15 cellular contexts compared by ENCODE assay signal in the genomic region with DNA sequence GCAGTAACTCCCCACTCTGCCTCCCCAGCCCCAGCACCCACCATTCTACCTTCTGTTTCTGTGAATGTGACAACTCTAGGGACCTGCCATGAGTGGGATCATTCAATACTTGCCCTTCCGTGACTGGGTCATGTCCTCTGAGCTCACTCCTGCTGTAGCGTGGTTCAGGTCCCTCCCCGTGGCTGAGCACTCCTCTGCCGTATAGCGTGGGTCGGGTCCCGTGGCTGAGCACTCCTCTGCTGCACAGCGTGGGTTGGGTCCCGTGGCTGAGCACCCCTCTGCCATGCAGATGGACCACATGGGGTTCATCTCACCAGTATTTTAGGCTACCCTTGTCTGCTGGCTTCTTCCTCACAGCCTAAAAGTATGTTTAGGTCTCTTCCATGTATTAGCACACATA. TPM values are rescaled to one million over a fixed set of nuclear protein-coding genes. Genes with fewer than 3 reads are reported as not detected.
DNase-seq lines count a peak whose midpoint lies in the region; ATAC-seq and TF ChIP-seq lines count a peak whose summit lies in the region.
"Had no signal": no experiment of that assay in that cellular context is flagged by ENCODE, and none has a peak within 500 bp of the region (broad histone marks: within the 10 kb centered on the region; RNA-seq: fewer than 3 reads in every experiment).

No MANE protein-coding gene starts in this region.

- H3K4me1 Mint-ChIP-seq in activated CD4-positive, alpha-beta T cell treated with anti-CD3 and anti-CD28 coated beads, Interleukin-2, amount 10 ng/mL, durations not matched to agents 24 days and 14 days, result peaks cover 17% of the 10 kb centered on the region
- peaks cover 35% of the 10 kb centered on the region for H3K4me1 Mint-ChIP-seq in stimulated activated effector memory CD8-positive, alpha-beta T cell treated with anti-CD3 and anti-CD28 coated beads, Interleukin-12 subunit alpha, Interleukin-12 subunit beta, amount 100 ng/mL, for 72 hours

- H3K9me3 ChIP-seq in lower lobe of right lung (no peaks in the 10 kb centered on the region), testis (no peaks in the 10 kb centered on the region)
- H3K9me3 ChIP-seq: BLaER1 treated with 17β-estradiol and CSF1 and Interleukin-3, amounts not matched to agents 10 nM and 100 nM had no signal

- intact Hi-C loops in activated CD4-positive, alpha-beta T cell treated with anti-CD3 and anti-CD28 coated beads, Interleukin-2, amount 10 ng/mL, durations not matched to agents 24 days and 14 days (cut with micrococcal nuclease), result loop anchor here (10.0 kb wide), 1 partner anchor 336 kb away; a partner anchor contains a TSS
- intact Hi-C loops in lower lobe of right lung (cut with DNase I), result loop anchor here (10.0 kb wide), 1 partner anchor 146 kb away; no protein-coding TSS in a partner anchor
- intact Hi-C loops in testis (cut with DNase I; ENCODE audit: low total_unique reads), result loop anchor here (5.0 kb wide), 1 partner anchor 148 kb away; no protein-coding TSS in a partner anchor

- 89 to 95% methylated on average over 9 of the region's 9 CpGs for WGBS in testis, 2 donors

- H3K27me3 ChIP-seq in lower lobe of right lung (ENCODE audit: low read depth) (peaks cover 5% of the 10 kb centered on the region), testis (no peaks in the 10 kb centered on the region)

- H3K9me3 Mint-ChIP-seq in activated CD4-positive, alpha-beta T cell treated with anti-CD3 and anti-CD28 coated beads, Interleukin-2, amount 10 ng/mL, durations not matched to agents 24 days and 14 days, result no peaks in the 10 kb centered on the region
- no peaks in the 10 kb centered on the region for H3K9me3 Mint-ChIP-seq in stimulated activated effector memory CD8-positive, alpha-beta T cell treated with anti-CD3 and anti-CD28 coated beads, Interleukin-12 subunit alpha, Interleukin-12 subunit beta, amount 100 ng/mL, for 72 hours

- H3K36me3 Mint-ChIP-seq in activated CD4-positive, alpha-beta T cell treated with anti-CD3 and anti-CD28 coated beads, Interleukin-2, amount 10 ng/mL, durations not matched to agents 24 days and 14 days (ENCODE audit: low read depth), result no peaks in the 10 kb centered on the region
- H3K36me3 Mint-ChIP-seq in stimulated activated effector memory CD8-positive, alpha-beta T cell treated with anti-CD3 and anti-CD28 coated beads, Interleukin-12 subunit alpha, Interleukin-12 subunit beta, amount 100 ng/mL, for 72 hours, result no peaks in the 10 kb centered on the region
- H3K36me3 Mint-ChIP-seq: CD4-positive, CD25-positive, alpha-beta regulatory T cell had no signal

- TF ChIP-seq POLR2A in testis (IDR thresholded peaks at IDR 0.05), result no peak

- H3K27me3 Mint-ChIP-seq in activated CD4-positive, alpha-beta T cell treated with anti-CD3 and anti-CD28 coated beads, Interleukin-2, amount 10 ng/mL, durations not matched to agents 24 days and 14 days, result peaks cover 33% of the 10 kb centered on the region

- ATAC-seq in lower lobe of right lung (no peak), HG03354 (IDR thresholded peaks at IDR 0.05; ENCODE audit: poor library complexity, severe bottlenecking, unreplicated experiment) (no peak)
- no peak for ATAC-seq in stimulated activated effector memory CD8-positive, alpha-beta T cell treated with anti-CD3 and anti-CD28 coated beads, Interleukin-12 subunit alpha, Interleukin-12 subunit beta, amount 100 ng/mL, for 72 hours
- ATAC-seq: HCT116 had no signal

- TF ChIP-seq CTCF in lower lobe of right lung (IDR thresholded peaks at IDR 0.05) (no peak), testis (IDR thresholded peaks at IDR 0.05) (no peak)

- H3K4me3 ChIP-seq in lower lobe of right lung (no peak overlapping the region), testis (no peak overlapping the region)
- H3K4me3 ChIP-seq: BLaER1 treated with 17β-estradiol and CSF1 and Interleukin-3, amounts not matched to agents 10 nM and 100 nM had no signal

- H3K27ac ChIP-seq in lower lobe of right lung, result no peak overlapping the region
- H3K27ac ChIP-seq in testis, result no peak overlapping the region
- H3K27ac ChIP-seq: 22Rv1 had no signal

- no peaks in the 10 kb centered on the region for H3K36me3 ChIP-seq in lower lobe of right lung
- H3K36me3 ChIP-seq in testis (ENCODE audit: low read depth, missing control alignments), result no peaks in the 10 kb centered on the region
- H3K36me3 ChIP-seq: BLaER1 treated with 17β-estradiol and CSF1 and Interleukin-3, amounts not matched to agents 10 nM and 100 nM had no signal

- DNase-seq in activated CD4-positive, alpha-beta T cell treated with anti-CD3 and anti-CD28 coated beads, Interleukin-2, amount 10 ng/mL, durations not matched to agents 24 days and 14 days, result no peak
- DNase-seq in activated CD4-positive, alpha-beta T cell treated with anti-CD3 and anti-CD28 coated beads, Interleukin-2, amount 50 U/mL, for 1 hour, result no peak
- DNase-seq in ecto neural progenitor cell (ENCODE audit: low spot score) (peak; percentile 32), lower lobe of right lung (peak; percentile 37), testis (peak; percentile 8), NCI-H82 (lab: John Stamatoyannopoulos, UW) (no peak)
- no peak for DNase-seq in stimulated activated effector memory CD8-positive, alpha-beta T cell treated with anti-CD3 and anti-CD28 coated beads, Interleukin-12 subunit alpha, Interleukin-12 subunit beta, amount 100 ng/mL, for 72 hours (ENCODE audit: low spot score in 2 of 2)
- DNase-seq: AML-193; CD4-positive, CD25-positive, alpha-beta regulatory T cell; DMS53; IMR-90 had no signal

- no peaks in the 10 kb centered on the region for H3K4me1 ChIP-seq in lower lobe of right lung
- peaks cover 3% of the 10 kb centered on the region for H3K4me1 ChIP-seq in testis

- H3K27ac Mint-ChIP-seq in activated CD4-positive, alpha-beta T cell treated with anti-CD3 and anti-CD28 coated beads, Interleukin-2, amount 10 ng/mL, durations not matched to agents 24 days and 14 days, result peak overlapping the region; percentile 28
- H3K27ac Mint-ChIP-seq in stimulated activated effector memory CD8-positive, alpha-beta T cell treated with anti-CD3 and anti-CD28 coated beads, Interleukin-12 subunit alpha, Interleukin-12 subunit beta, amount 100 ng/mL, for 72 hours, result no peak overlapping the region

- no peak overlapping the region for H3K4me3 Mint-ChIP-seq in activated CD4-positive, alpha-beta T cell treated with anti-CD3 and anti-CD28 coated beads, Interleukin-2, amount 10 ng/mL, durations not matched to agents 24 days and 14 days
- no peak overlapping the region for H3K4me3 Mint-ChIP-seq in stimulated activated effector memory CD8-positive, alpha-beta T cell treated with anti-CD3 and anti-CD28 coated beads, Interleukin-12 subunit alpha, Interleukin-12 subunit beta, amount 100 ng/mL, for 72 hours

RNA-seq across cellular contexts. Expression of a gene that starts 43.0 kb away (rescaled TPM):
- 114 and 121 TPM in 2 replicates for total RNA-seq in activated CD4-positive, alpha-beta T cell treated with anti-CD3 and anti-CD28 coated beads, Interleukin-2, amount 10 ng/mL, durations not matched to agents 24 days and 14 days
- total RNA-seq in lower lobe of right lung, result 70.9 TPM
- 100 to 1,000 TPM in 1 of 2 donors, 10 to 100 TPM in 1; 89.7 to 118 TPM for total RNA-seq in testis
- 52.7 TPM for polyA plus RNA-seq in testis (ENCODE audit: insufficient read depth, low read depth, low replicate concordance)

Comparison
In these comparisons a context has a peak if more than half of its experiments do, and no peak if none do; other contexts are left out.
1. DNase-seq: peak in ecto neural progenitor cell (single experiment), lower lobe of right lung (single experiment) and testis (single experiment); none in activated CD4-positive, alpha-beta T cell treated with anti-CD3 and anti-CD28 coated beads, Interleukin-2, amount 10 ng/mL, durations not matched to agents 24 days and 14 days (single experiment), activated CD4-positive, alpha-beta T cell treated with anti-CD3 and anti-CD28 coated beads, Interleukin-2, amount 50 U/mL, for 1 hour (single experiment), stimulated activated effector memory CD8-positive, alpha-beta T cell treated with anti-CD3 and anti-CD28 coated beads, Interleukin-12 subunit alpha, Interleukin-12 subunit beta, amount 100 ng/mL, for 72 hours (0 of 2) and NCI-H82 (single experiment).